In the genomic region with DNA sequence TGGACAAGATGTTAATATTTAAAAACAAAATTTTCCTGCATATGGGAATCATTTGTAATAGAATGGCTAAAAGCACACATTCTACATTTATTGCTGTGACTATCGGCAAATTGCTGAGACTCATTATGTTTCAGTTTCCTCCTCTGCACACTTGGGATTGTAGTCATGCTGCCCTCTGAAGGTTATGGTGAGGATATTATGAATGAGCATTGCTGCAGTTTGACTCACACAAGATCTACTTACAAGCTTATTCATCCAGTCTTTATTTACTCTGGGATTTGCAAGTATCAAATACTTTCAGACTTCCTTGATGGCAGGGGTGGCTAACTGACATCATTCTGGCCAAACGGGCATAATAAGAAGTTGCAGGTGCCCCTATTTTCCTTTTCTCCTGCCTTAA, we compare ENCODE assay signal across 1 cellular context.
A peak's percentile ranks its signal among the peaks of the same experiment; 100 is the strongest.
TF ChIP-seq lines count a peak whose summit lies in the region.

No MANE protein-coding gene starts in this region.

TF ChIP-seq in IMR-90, 13 proteins besides CTCF, POLR2A, EP300 and RAD21:
- TF ChIP-seq MAZ (IDR thresholded peaks at IDR 0.05; ENCODE audit: borderline replicate concordance, low read depth, low read length) (0 out of 2 replicates have a peak, but pooled peaks have one; percentile 24), CHD1 (IDR thresholded peaks at IDR 0.05; ENCODE audit: low read depth, low read length) (no peak), RFX5 (IDR thresholded peaks at IDR 0.05; ENCODE audit: low read depth, low read length) (no peak), BHLHE40 (IDR thresholded peaks at IDR 0.05; ENCODE audit: low read depth, low read length) (peak; percentile 80), CEBPB (IDR thresholded peaks at IDR 0.05; ENCODE audit: low read depth, low read length) (peak; percentile 64), MAFK (IDR thresholded peaks at IDR 0.05; ENCODE audit: low read depth, low read length) (peak; percentile 49), SMC3 (IDR thresholded peaks at IDR 0.05; ENCODE audit: low read depth, low read length) (peak; percentile 45), USF2 (IDR thresholded peaks at IDR 0.05; ENCODE audit: low read depth, low read length) (no peak), NFE2L2 (IDR thresholded peaks at IDR 0.05; ENCODE audit: low read depth, low read length) (no peak), MXI1 (IDR thresholded peaks at IDR 0.05; ENCODE audit: borderline replicate concordance, low read depth, low read length) (no peak), RCOR1 (IDR thresholded peaks at IDR 0.05; ENCODE audit: insufficient replicate concordance, low read length) (no peak), FOS (IDR thresholded peaks at IDR 0.05; ENCODE audit: low read depth, low read length) (peak; percentile 96)
- TF ChIP-seq, protein P1, sequence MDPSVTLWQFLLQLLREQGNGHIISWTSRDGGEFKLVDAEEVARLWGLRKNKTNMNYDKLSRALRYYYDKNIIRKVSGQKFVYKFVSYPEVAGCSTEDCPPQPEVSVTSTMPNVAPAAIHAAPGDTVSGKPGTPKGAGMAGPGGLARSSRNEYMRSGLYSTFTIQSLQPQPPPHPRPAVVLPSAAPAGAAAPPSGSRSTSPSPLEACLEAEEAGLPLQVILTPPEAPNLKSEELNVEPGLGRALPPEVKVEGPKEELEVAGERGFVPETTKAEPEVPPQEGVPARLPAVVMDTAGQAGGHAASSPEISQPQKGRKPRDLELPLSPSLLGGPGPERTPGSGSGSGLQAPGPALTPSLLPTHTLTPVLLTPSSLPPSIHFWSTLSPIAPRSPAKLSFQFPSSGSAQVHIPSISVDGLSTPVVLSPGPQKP (IDR thresholded peaks at IDR 0.05; ENCODE audit: borderline replicate concordance, low read depth, low read length), result no peak
TF ChIP-seq in IMR-90: peak in this region for 6.
